Comparison of ENCODE assay signal across 11 cellular contexts in the genomic region with DNA sequence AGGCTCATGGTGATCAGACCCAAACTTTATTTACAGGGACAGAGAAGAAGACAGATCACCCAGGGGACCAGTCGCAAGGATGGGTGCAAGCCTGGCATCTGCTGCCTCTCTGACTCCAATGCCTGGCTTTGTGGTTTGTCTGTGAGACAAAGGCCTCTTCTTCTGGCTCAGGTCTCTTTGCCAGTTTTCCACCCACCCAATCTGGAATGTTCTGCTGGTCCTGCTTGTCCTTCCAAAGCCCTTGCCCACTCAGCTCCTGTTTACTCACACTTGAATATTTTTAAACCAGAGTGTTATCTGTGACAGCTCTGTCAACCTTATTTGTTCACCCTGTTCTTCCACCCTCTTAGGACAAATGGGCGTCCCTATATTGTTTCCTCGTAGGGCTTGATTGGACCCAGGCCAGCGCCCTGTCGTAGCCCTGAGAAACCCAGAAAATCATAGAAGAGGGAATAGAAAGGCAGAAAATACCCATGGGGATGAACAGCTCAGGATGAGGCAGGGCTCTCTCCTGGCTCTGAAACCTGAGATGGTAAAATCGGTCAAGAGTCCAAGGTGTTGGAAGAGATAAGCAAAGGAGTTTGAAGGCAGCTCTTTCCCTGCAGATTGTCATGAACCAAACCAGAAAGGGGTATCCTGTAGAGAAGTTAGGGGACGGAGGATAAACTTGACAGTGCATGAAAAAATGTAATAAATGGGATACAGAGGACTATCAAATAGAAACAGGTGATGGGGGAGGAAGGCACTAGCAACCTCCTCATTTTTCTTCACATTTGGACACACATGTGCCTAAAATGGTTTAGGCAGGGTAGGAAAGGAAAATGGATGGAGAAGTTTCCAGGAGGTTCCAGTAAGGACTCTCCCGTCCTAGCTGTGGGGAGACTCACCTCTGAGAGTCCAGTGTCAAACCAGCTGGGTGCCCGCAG. TPM values are rescaled to one million over a fixed set of nuclear protein-coding genes. Genes with fewer than 3 reads are reported as not detected.
A peak's percentile ranks its signal among the peaks of the same experiment; 100 is the strongest.
DNase-seq lines count a peak whose midpoint lies in the region; ATAC-seq, FAIRE-seq and TF ChIP-seq lines count a peak whose summit lies in the region.
"Had no signal": no experiment of that assay in that cellular context is flagged by ENCODE, and none has a peak within 500 bp of the region (broad histone marks: within the 10 kb centered on the region; RNA-seq: fewer than 3 reads in every experiment).

No MANE protein-coding gene starts in this region.

- H2AFZ ChIP-seq in K562 (ENCODE audit: low read depth, low read length) = peak overlapping the region; percentile 76
- no peak overlapping the region for H2AFZ ChIP-seq in hepatocyte

- H3K27ac ChIP-seq in K562 (ENCODE audit: extremely low read depth, low read depth, low read length) (peak overlapping the region; percentile 57), hepatocyte (peak overlapping the region; percentile 63)

- H3K9me3 ChIP-seq in K562 (replicated peaks; ENCODE audit: control insufficient read depth, insufficient read depth, low read depth, low read length) = no peaks in the 10 kb centered on the region
- H3K9me3 ChIP-seq in hepatocyte (ENCODE audit: low read depth) = no peaks in the 10 kb centered on the region

- no TSS peak for BruUV-seq in K562 (replicated peaks; lab: Mats Ljungman, UMichigan)

- peak; percentile 89 for ATAC-seq in K562
- ATAC-seq in GM21381 (IDR thresholded peaks at IDR 0.05; ENCODE audit: unreplicated experiment) = no peak
- ATAC-seq: stimulated activated memory B cell treated with anti-CD40 and anti-IgM and Interleukin-4, amounts not matched to agents 10 μg/mL and 1 μg/mL and 100 μg/mL, for 72 hours had no signal

- H3K9me2 ChIP-seq in hepatocyte (replicated peaks; ENCODE audit: insufficient read depth) = no peaks in the 10 kb centered on the region

- H3K4me2 ChIP-seq in K562 (ENCODE audit: insufficient read depth, low read length) (peak overlapping the region; percentile 68), hepatocyte (peak overlapping the region; percentile 53)

- peak; percentile 66 for TF ChIP-seq EP300 in K562 (IDR thresholded peaks at IDR 0.05; ENCODE audit: low read length)

- in situ Hi-C loops in K562 (cut with MboI) = no loop called here

- peaks cover 35 to 37% of the 10 kb centered on the region in 2 experiments; a peak in 4 of 5 replicates for H3K4me1 ChIP-seq in K562 (replicated peaks in 1 of 2; ENCODE audit: control insufficient read depth in 2 of 2, insufficient read depth in 2 of 2, low read length in 2 of 2)
- peaks cover 22% of the 10 kb centered on the region for H3K4me1 ChIP-seq in hepatocyte (ENCODE audit: insufficient read depth)

- H3K36me3 ChIP-seq in BJ (ENCODE audit: control insufficient read depth, insufficient read depth, low read length) = peaks cover 1% of the 10 kb centered on the region; the same call in 1 of the 2 replicates
- no peaks in the 10 kb centered on the region for H3K36me3 ChIP-seq in K562 (ENCODE audit: control insufficient read depth, insufficient read depth, low read length)
- H3K36me3 ChIP-seq in hepatocyte (replicated peaks; ENCODE audit: insufficient read depth, low read depth) = no peaks in the 10 kb centered on the region

- H3K79me2 ChIP-seq in K562 (ENCODE audit: control insufficient read depth, insufficient read depth, low read length) (no peaks in the 10 kb centered on the region), hepatocyte (no peaks in the 10 kb centered on the region)

- TF ChIP-seq POLR2A in K562 (conservative IDR thresholded peaks at IDR 0.05) = no peak

- intact Hi-C loops in K562 (cut with micrococcal nuclease) = loop anchor here (5.0 kb wide), 1 partner anchor 34 kb away; the partner anchor contains the start of genes CFAP68 and FDXACB1

- CTCF ChIA-PET in BJ (lab: Yijun Ruan, JAX) (interaction anchor here (0.8 to 2.2 kb wide), 9 partner anchors 9 to 71 kb away, joined by 3 to 8 read pairs (median 3); no protein-coding TSS in a partner anchor), K562 (lab: Yijun Ruan, JAX; ENCODE audit: low intra/inter-chr PET ratio) (no interaction called here), GM10248 (lab: Yijun Ruan, JAX) (interaction anchor here (0.9 to 3.3 kb wide), 2 partner anchors 10 to 21 kb away, joined by 3 to 13 read pairs; no protein-coding TSS in a partner anchor)

- DNase-seq in BJ (ENCODE audit: low read depth) (no peak), K562 (ENCODE audit: extremely low read depth in 1 of 4, low spot score in 3 of 4) (peak; percentile 56 to 89 (median 74)), hepatocyte (ENCODE audit: low spot score) (no peak), putamen (ENCODE audit: low spot score) (peak; percentile 95), mucosa of gallbladder (ENCODE audit: low spot score) (no peak), GM10248 (ENCODE audit: extremely low spot score) (no peak)
- no peak for DNase-seq in effector CD4-positive, alpha-beta T cell
- DNase-seq: KBM-7 had no signal

- H3K27me3 ChIP-seq in BJ (ENCODE audit: control insufficient read depth, insufficient read depth, low read length) = no peaks in the 10 kb centered on the region
- no peaks in the 10 kb centered on the region for H3K27me3 ChIP-seq in K562 (ENCODE audit: control insufficient read depth in 2 of 2, insufficient read depth in 2 of 2, low read length in 2 of 2)
- no peaks in the 10 kb centered on the region for H3K27me3 ChIP-seq in hepatocyte

- H3K9ac ChIP-seq in K562 (ENCODE audit: insufficient read depth in 1 of 2, low read depth in 2 of 2, low read length in 2 of 2) = peak overlapping the region; percentile 20 to 62; a peak in 1 of 4 replicates

- H4K20me1 ChIP-seq in K562 (replicated peaks; ENCODE audit: control insufficient read depth, insufficient read depth, low read length) = no peaks in the 10 kb centered on the region
- no peaks in the 10 kb centered on the region for H4K20me1 ChIP-seq in hepatocyte (ENCODE audit: insufficient read depth, poor library complexity, severe bottlenecking)

- peak; percentile 98 for FAIRE-seq in K562 (lab: Jason Lieb, UNC)

- no peak for TF ChIP-seq RAD21 in K562 (CRISPR knock-in tag; conservative IDR thresholded peaks at IDR 0.05 in 1 of 2, IDR thresholded peaks at IDR 0.05 in 1 of 2)

- WGBS in K562 (ENCODE audit: insufficient coverage, low coverage, missing lambda C conversion rate) = 7% methylated on average over 9 of the region's 9 CpGs
- 82% methylated on average over 9 of the region's 9 CpGs for WGBS in hepatocyte (ENCODE audit: low lambda C conversion rate, missing lambda C conversion rate)

- peaks cover 3% of the 10 kb centered on the region for H3K9me1 ChIP-seq in K562 (ENCODE audit: control insufficient read depth, insufficient read depth, low read length)

- H3K4me3 ChIP-seq in BJ (ENCODE audit: low read depth, low read length) (0 out of 2 replicates have a peak overlapping the region, but pooled peaks have one; percentile 0), K562 (no peak overlapping the region), hepatocyte (no peak overlapping the region)

- POLR2A ChIA-PET in BJ (lab: Charles Lee) = no interaction called here
- POLR2A ChIA-PET in K562 (lab: Yijun Ruan, JAX) = interaction anchor here (0.6 to 2.9 kb wide), 11 partner anchors 10 to 314 kb away, joined by 3 to 13 read pairs (median 3); partner anchors contain the start of gene DIXDC1
- POLR2A ChIA-PET in GM10248 (lab: Yijun Ruan, JAX) = no interaction called here

- no peak for TF ChIP-seq CTCF in BJ (IDR thresholded peaks at IDR 0.05; ENCODE audit: insufficient read depth, low read depth, low read length)
- no peak for TF ChIP-seq CTCF in K562 (IDR thresholded peaks at IDR 0.05 in 2 of 3, conservative IDR thresholded peaks at IDR 0.05 in 1 of 3; ENCODE audit: insufficient read depth in 2 of 3, low read depth in 1 of 3, low read length in 3 of 3)
- TF ChIP-seq CTCF in hepatocyte (IDR thresholded peaks at IDR 0.05; ENCODE audit: poor library complexity) = no peak
- TF ChIP-seq CTCF in GM10248 (IDR thresholded peaks at IDR 0.05; ENCODE audit: control extremely low read depth, extremely low read depth, low read depth, missing control alignments) = no peak

RNA-seq across cellular contexts. Expression of gene CRYAB, which starts 0.7 kb away (rescaled TPM):
- polyA plus RNA-seq in BJ (2011; rRNA removed) (76.7 and 83.6 TPM in 2 replicates), K562 (2011; rRNA removed) (1.5 and 2.3 TPM in 2 replicates), K562 (2014; fragmentation: Illumina TruSeq; extraction: Trizol) (5.2 and 5.9 TPM in 2 replicates), K562 (2014; fragmentation: Nextera tagmentation; extraction: Ambion mirVana) (1 to 10 TPM; 6.5 to 7.5 TPM), K562 (2014; rRNA removed) (1.2 and 2.7 TPM in 2 replicates), hepatocyte (64.8 and 123 TPM in 2 replicates)
- 15.6 and 26.2 TPM in 2 replicates for polyA minus RNA-seq in BJ (2011; rRNA and poly(A)+ RNA removed)
- 1.0 and 1.8 TPM in 2 replicates for total RNA-seq in K562 (2011; cell fraction: chromatin; rRNA removed; ENCODE audit: low replicate concordance)
- 1.0 and 3.2 TPM in 2 replicates for total RNA-seq in K562 (2011; cell fraction: nucleolus; rRNA removed)
- total RNA-seq in K562 (2011; cell fraction: nucleoplasm; rRNA removed) = 1.6 and 2.4 TPM in 2 replicates
- total RNA-seq in K562 (2014; rRNA removed) (2.0 and 3.6 TPM in 2 replicates), K562 (2014; rRNA removed; fragmentation: Illumina TruSeq; extraction: Trizol) (3.0 and 3.1 TPM in 2 replicates), K562 (2015; rRNA removed; fragmentation: Illumina TruSeq; extraction: Trizol) (0.83 and 1.3 TPM in 2 replicates), K562 (2021) (3.6 and 3.7 TPM in 2 replicates), hepatocyte (15.7 and 20.5 TPM in 2 replicates), mucosa of gallbladder (277 TPM)
- polyA plus RNA-seq in K562 (2011; cell fraction: cytosol; rRNA removed) = 2.3 and 3.7 TPM in 2 replicates
- 1.7 and 3.3 TPM in 2 replicates for polyA plus RNA-seq in K562 (2011; cell fraction: nucleus; rRNA removed)
- 0.61 and 2.0 TPM in 2 replicates for polyA plus RNA-seq in K562 (2012)
- 0.69 and 3.5 TPM in 2 replicates for polyA minus RNA-seq in K562 (2011; rRNA and poly(A)+ RNA removed)
- polyA minus RNA-seq in K562 (2011; cell fraction: cytosol; rRNA and poly(A)+ RNA removed) = 1.6 TPM in 1 of 2 replicates, not detected in the other
- 0.94 and 1.00 TPM in 2 replicates for polyA minus RNA-seq in K562 (2011; cell fraction: nucleus; rRNA and poly(A)+ RNA removed)
- total RNA-seq: neural crest cell had no signal

RNA-seq across cellular contexts. Expression of gene HSPB2, which starts 1.6 kb away (rescaled TPM):
- polyA plus RNA-seq in BJ (2011; rRNA removed) (2.5 and 4.0 TPM in 2 replicates), K562 (2011; rRNA removed) (0.11 and 0.35 TPM in 2 replicates), K562 (2014; fragmentation: Illumina TruSeq; extraction: Trizol) (0.12 TPM in 1 of 2 replicates, not detected in the other), K562 (2014; fragmentation: Nextera tagmentation; extraction: Ambion mirVana) (under 1 TPM in 1 of 2 experiments, not detected in 1; 0.06 TPM), K562 (2014; rRNA removed) (not detected in 2 replicates), hepatocyte (0.19 and 0.29 TPM in 2 replicates)
- 1.2 and 2.8 TPM in 2 replicates for polyA minus RNA-seq in BJ (2011; rRNA and poly(A)+ RNA removed)
- total RNA-seq in K562 (2011; cell fraction: chromatin; rRNA removed; ENCODE audit: low replicate concordance) = not detected in 2 replicates
- total RNA-seq in K562 (2011; cell fraction: nucleolus; rRNA removed) = not detected in 2 replicates
- total RNA-seq in K562 (2011; cell fraction: nucleoplasm; rRNA removed) = not detected in 2 replicates
- total RNA-seq in K562 (2014; rRNA removed) (not detected in 2 replicates), K562 (2014; rRNA removed; fragmentation: Illumina TruSeq; extraction: Trizol) (0.11 TPM in 1 of 2 replicates, not detected in the other), K562 (2015; rRNA removed; fragmentation: Illumina TruSeq; extraction: Trizol) (not detected in 2 replicates), K562 (2021) (0.31 TPM in 1 of 2 replicates, not detected in the other), hepatocyte (not detected in 2 replicates), mucosa of gallbladder (3.9 TPM)
- 0.09 and 0.24 TPM in 2 replicates for polyA plus RNA-seq in K562 (2011; cell fraction: cytosol; rRNA removed)
- 0.16 and 0.29 TPM in 2 replicates for polyA plus RNA-seq in K562 (2011; cell fraction: nucleus; rRNA removed)
- polyA plus RNA-seq in K562 (2012) = 0.13 TPM in 1 of 2 replicates, not detected in the other
- polyA minus RNA-seq in K562 (2011; rRNA and poly(A)+ RNA removed) = 0.21 TPM in 1 of 2 replicates, not detected in the other
- not detected in 2 replicates for polyA minus RNA-seq in K562 (2011; cell fraction: cytosol; rRNA and poly(A)+ RNA removed)
- not detected in 2 replicates for polyA minus RNA-seq in K562 (2011; cell fraction: nucleus; rRNA and poly(A)+ RNA removed)
- total RNA-seq: neural crest cell had no signal

RNA-seq across cellular contexts. Expression of gene C11orf52, which starts 7.8 kb away (rescaled TPM):
- polyA plus RNA-seq in BJ (2011; rRNA removed) = 2.7 and 2.9 TPM in 2 replicates
- polyA minus RNA-seq in BJ (2011; rRNA and poly(A)+ RNA removed) = 1.6 and 1.8 TPM in 2 replicates
- 0.93 and 1.3 TPM in 2 replicates for total RNA-seq in K562 (2011; cell fraction: chromatin; rRNA removed; ENCODE audit: low replicate concordance)
- 0.83 and 0.92 TPM in 2 replicates for total RNA-seq in K562 (2011; cell fraction: nucleolus; rRNA removed)
- 1.1 TPM in 1 of 2 replicates, not detected in the other for total RNA-seq in K562 (2011; cell fraction: nucleoplasm; rRNA removed)
- total RNA-seq in K562 (2014; rRNA removed) = 0.32 and 1.4 TPM in 2 replicates
- 0.64 and 1.0 TPM in 2 replicates for total RNA-seq in K562 (2014; rRNA removed; fragmentation: Illumina TruSeq; extraction: Trizol)
- total RNA-seq in K562 (2015; rRNA removed; fragmentation: Illumina TruSeq; extraction: Trizol) = 0.72 and 0.87 TPM in 2 replicates
- total RNA-seq in K562 (2021) = 0.29 and 0.69 TPM in 2 replicates
- polyA plus RNA-seq in K562 (2011; rRNA removed) = 1.3 and 2.5 TPM in 2 replicates
- polyA plus RNA-seq in K562 (2011; cell fraction: cytosol; rRNA removed) = 1.2 and 1.4 TPM in 2 replicates
- polyA plus RNA-seq in K562 (2011; cell fraction: nucleus; rRNA removed) = 1.1 and 1.5 TPM in 2 replicates
- 0.69 and 2.0 TPM in 2 replicates for polyA plus RNA-seq in K562 (2012)
- 1.7 and 2.2 TPM in 2 replicates for polyA plus RNA-seq in K562 (2014; fragmentation: Illumina TruSeq; extraction: Trizol)
- 1 to 10 TPM; 1.8 to 2.9 TPM for polyA plus RNA-seq in K562 (2014; fragmentation: Nextera tagmentation; extraction: Ambion mirVana)
- polyA plus RNA-seq in K562 (2014; rRNA removed) = 0.77 and 0.84 TPM in 2 replicates
- polyA minus RNA-seq in K562 (2011; rRNA and poly(A)+ RNA removed) = 1.3 and 2.0 TPM in 2 replicates
- polyA minus RNA-seq in K562 (2011; cell fraction: cytosol; rRNA and poly(A)+ RNA removed) = not detected in 2 replicates
- polyA minus RNA-seq in K562 (2011; cell fraction: nucleus; rRNA and poly(A)+ RNA removed) = 0.56 and 0.94 TPM in 2 replicates
- total RNA-seq in hepatocyte = 8.7 and 14.8 TPM in 2 replicates
- polyA plus RNA-seq in hepatocyte = 21.1 and 23.7 TPM in 2 replicates
- total RNA-seq in mucosa of gallbladder = 34.4 TPM
- total RNA-seq: neural crest cell had no signal

RNA-seq across cellular contexts. Expression of gene DIXDC1, which starts 26.2 kb away (rescaled TPM):
- polyA plus RNA-seq in BJ (2011; rRNA removed) = 13.5 and 13.9 TPM in 2 replicates
- polyA minus RNA-seq in BJ (2011; rRNA and poly(A)+ RNA removed) = 14.3 and 16.9 TPM in 2 replicates
- total RNA-seq in K562 (2011; cell fraction: chromatin; rRNA removed; ENCODE audit: low replicate concordance) = 18.6 and 22.7 TPM in 2 replicates
- 7.2 and 10.4 TPM in 2 replicates for total RNA-seq in K562 (2011; cell fraction: nucleolus; rRNA removed)
- total RNA-seq in K562 (2011; cell fraction: nucleoplasm; rRNA removed) = 11.7 and 16.1 TPM in 2 replicates
- total RNA-seq in K562 (2014; rRNA removed) = 4.0 and 4.5 TPM in 2 replicates
- 8.4 and 8.7 TPM in 2 replicates for total RNA-seq in K562 (2014; rRNA removed; fragmentation: Illumina TruSeq; extraction: Trizol)
- total RNA-seq in K562 (2015; rRNA removed; fragmentation: Illumina TruSeq; extraction: Trizol) = 9.6 and 10.8 TPM in 2 replicates
- total RNA-seq in K562 (2021) = 7.0 and 8.1 TPM in 2 replicates
- polyA plus RNA-seq in K562 (2011; rRNA removed) = 6.8 and 7.2 TPM in 2 replicates
- polyA plus RNA-seq in K562 (2011; cell fraction: cytosol; rRNA removed) = 3.3 and 4.3 TPM in 2 replicates
- 6.1 and 6.3 TPM in 2 replicates for polyA plus RNA-seq in K562 (2011; cell fraction: nucleus; rRNA removed)
- polyA plus RNA-seq in K562 (2012) = 3.4 and 4.4 TPM in 2 replicates
- polyA plus RNA-seq in K562 (2014; fragmentation: Illumina TruSeq; extraction: Trizol) = 4.7 and 7.4 TPM in 2 replicates
- 1 to 10 TPM; 2.5 to 2.6 TPM for polyA plus RNA-seq in K562 (2014; fragmentation: Nextera tagmentation; extraction: Ambion mirVana)
- 3.8 and 4.7 TPM in 2 replicates for polyA plus RNA-seq in K562 (2014; rRNA removed)
- polyA minus RNA-seq in K562 (2011; rRNA and poly(A)+ RNA removed) = 17.3 and 23.6 TPM in 2 replicates
- 6.9 and 7.1 TPM in 2 replicates for polyA minus RNA-seq in K562 (2011; cell fraction: cytosol; rRNA and poly(A)+ RNA removed)
- 6.3 and 11.9 TPM in 2 replicates for polyA minus RNA-seq in K562 (2011; cell fraction: nucleus; rRNA and poly(A)+ RNA removed)
- 14.7 and 18.4 TPM in 2 replicates for total RNA-seq in hepatocyte
- 5.2 and 8.2 TPM in 2 replicates for polyA plus RNA-seq in hepatocyte
- total RNA-seq in mucosa of gallbladder = 25.1 TPM

RNA-seq across cellular contexts. Expression of gene CFAP68, which starts 31.6 kb away (rescaled TPM):
- 16.6 and 33.0 TPM in 2 replicates for polyA plus RNA-seq in BJ (2011; rRNA removed)
- polyA minus RNA-seq in BJ (2011; rRNA and poly(A)+ RNA removed) = 3.4 and 4.8 TPM in 2 replicates
- total RNA-seq in K562 (2011; cell fraction: chromatin; rRNA removed; ENCODE audit: low replicate concordance) = 4.1 and 6.5 TPM in 2 replicates
- total RNA-seq in K562 (2011; cell fraction: nucleolus; rRNA removed) = 4.3 and 5.0 TPM in 2 replicates
- 8.9 and 16.3 TPM in 2 replicates for total RNA-seq in K562 (2011; cell fraction: nucleoplasm; rRNA removed)
- total RNA-seq in K562 (2014; rRNA removed) = 27.9 and 29.9 TPM in 2 replicates
- 37.0 and 40.8 TPM in 2 replicates for total RNA-seq in K562 (2014; rRNA removed; fragmentation: Illumina TruSeq; extraction: Trizol)
- 43.7 and 45.1 TPM in 2 replicates for total RNA-seq in K562 (2015; rRNA removed; fragmentation: Illumina TruSeq; extraction: Trizol)
- 20.5 and 22.8 TPM in 2 replicates for total RNA-seq in K562 (2021)
- 72.3 and 82.3 TPM in 2 replicates for polyA plus RNA-seq in K562 (2011; rRNA removed)
- polyA plus RNA-seq in K562 (2011; cell fraction: cytosol; rRNA removed) = 36.7 and 54.1 TPM in 2 replicates
- 14.8 and 28.9 TPM in 2 replicates for polyA plus RNA-seq in K562 (2011; cell fraction: nucleus; rRNA removed)
- 47.2 and 65.7 TPM in 2 replicates for polyA plus RNA-seq in K562 (2012)
- polyA plus RNA-seq in K562 (2014; fragmentation: Illumina TruSeq; extraction: Trizol) = 58.4 and 64.8 TPM in 2 replicates
- 10 to 100 TPM; 71.6 to 71.7 TPM for polyA plus RNA-seq in K562 (2014; fragmentation: Nextera tagmentation; extraction: Ambion mirVana)
- 48.0 and 52.5 TPM in 2 replicates for polyA plus RNA-seq in K562 (2014; rRNA removed)
- polyA minus RNA-seq in K562 (2011; rRNA and poly(A)+ RNA removed) = 39.2 and 51.2 TPM in 2 replicates
- 4.4 and 7.6 TPM in 2 replicates for polyA minus RNA-seq in K562 (2011; cell fraction: cytosol; rRNA and poly(A)+ RNA removed)
- 3.1 and 6.7 TPM in 2 replicates for polyA minus RNA-seq in K562 (2011; cell fraction: nucleus; rRNA and poly(A)+ RNA removed)
- total RNA-seq in hepatocyte = 21.1 and 24.6 TPM in 2 replicates
- polyA plus RNA-seq in hepatocyte = 19.9 and 21.8 TPM in 2 replicates
- total RNA-seq in mucosa of gallbladder = 21.8 TPM

Comparison
In these comparisons a context has a peak if more than half of its experiments do, and no peak if none do; other contexts are left out.
1. DNase-seq: peak in K562 (4 of 4) and putamen (single experiment); none in BJ (single experiment), hepatocyte (single experiment), mucosa of gallbladder (single experiment), GM10248 (single experiment) and effector CD4-positive, alpha-beta T cell (single experiment).
2. RNA of gene CRYAB, which starts 0.7 kb away (total RNA-seq): 277 TPM in mucosa of gallbladder (single experiment); 15.7 to 20.5 TPM in hepatocyte and 0.83 to 3.7 TPM in K562; every median in the first group is over 10 times any median in the second.